ENCODE assay signal across 12 cellular contexts in genomic region chr4:52825311-52826090, GRCh38. TPM values are rescaled to one million over a fixed set of nuclear protein-coding genes. Genes with fewer than 3 reads are reported as not detected.
DNase-seq lines count a peak whose midpoint lies in the region; ATAC-seq, FAIRE-seq and TF ChIP-seq lines count a peak whose summit lies in the region.
"Had no signal": no experiment of that assay in that cellular context is flagged by ENCODE, and none has a peak within 500 bp of the region (broad histone marks: within the 10 kb centered on the region; RNA-seq: fewer than 3 reads in every experiment).

No MANE protein-coding gene starts in this region.

- FAIRE-seq in astrocyte (lab: Jason Lieb, UNC) = no peak

- no peak overlapping the region for H2AFZ ChIP-seq in astrocyte (ENCODE audit: low read depth, low read length)

- H3K27me3 ChIP-seq in astrocyte (ENCODE audit: insufficient read depth, low read length) (no peaks in the 10 kb centered on the region), tibial nerve (no peaks in the 10 kb centered on the region)

- H3K27me3 Mint-ChIP-seq in astrocyte (ENCODE audit: low read depth, unreplicated experiment) (no peaks in the 10 kb centered on the region), type B pancreatic cell (no peaks in the 10 kb centered on the region)

- TF ChIP-seq CTCF in astrocyte (IDR thresholded peaks at IDR 0.05; ENCODE audit: insufficient read depth, low read depth, low read length) (no peak), type B pancreatic cell (conservative IDR thresholded peaks at IDR 0.05) (no peak), tibial nerve (IDR thresholded peaks at IDR 0.05) (no peak)

- H3K4me2 ChIP-seq in astrocyte (ENCODE audit: low read length) = peak overlapping the region; percentile 42

- H3K4me1 ChIP-seq in astrocyte (ENCODE audit: insufficient read depth, low read length) = peaks cover 12% of the 10 kb centered on the region
- peaks cover 0 to 2% (median 0%) of the 10 kb centered on the region in 4 donors for H3K4me1 ChIP-seq in tibial nerve

- H3K9me3 ChIP-seq in astrocyte (ENCODE audit: insufficient read depth, low read depth, low read length) (no peaks in the 10 kb centered on the region), tibial nerve (no peaks in the 10 kb centered on the region)

- peaks cover 3% of the 10 kb centered on the region for H3K9me3 Mint-ChIP-seq in astrocyte (ENCODE audit: unreplicated experiment)
- peaks cover 9% of the 10 kb centered on the region for H3K9me3 Mint-ChIP-seq in type B pancreatic cell

- peak; percentile 39 to 51 for ATAC-seq in left cardiac atrium
- no peak for ATAC-seq in Right ventricle myocardium inferior

- no peak overlapping the region for H3K27ac ChIP-seq in astrocyte (ENCODE audit: low read depth, low read length)
- H3K27ac ChIP-seq in tibial nerve = peak overlapping the region in 1 of 4 donors; percentile 17

- intact Hi-C loops in left cardiac atrium (cut with DNase I) (no loop called here), Right ventricle myocardium inferior (cut with DNase I) (no loop called here)

- TF ChIP-seq EP300 in tibial nerve (IDR thresholded peaks at IDR 0.05) = no peak

- no peak for TF ChIP-seq POLR2A in tibial nerve (IDR thresholded peaks at IDR 0.05)

- H3K36me3 ChIP-seq in astrocyte (ENCODE audit: insufficient read depth, low read length) = no peaks in the 10 kb centered on the region
- no peaks in the 10 kb centered on the region for H3K36me3 ChIP-seq in tibial nerve

- no peaks in the 10 kb centered on the region for H3K36me3 Mint-ChIP-seq in astrocyte (ENCODE audit: low read depth, unreplicated experiment)
- H3K36me3 Mint-ChIP-seq in type B pancreatic cell = no peaks in the 10 kb centered on the region

- no peaks in the 10 kb centered on the region for H3K79me2 ChIP-seq in astrocyte (ENCODE audit: insufficient read depth, low read length)

- H4K20me1 ChIP-seq in astrocyte (ENCODE audit: insufficient read depth, low read length) = no peaks in the 10 kb centered on the region

- no peak overlapping the region for H3K9ac ChIP-seq in astrocyte (ENCODE audit: low read length)

- H3K4me3 ChIP-seq in astrocyte (ENCODE audit: insufficient read depth, low read depth, low read length) (no peak overlapping the region), tibial nerve (no peak overlapping the region)

- peaks cover 35% of the 10 kb centered on the region for H3K4me1 Mint-ChIP-seq in astrocyte (ENCODE audit: low read depth, unreplicated experiment)
- peaks cover 26% of the 10 kb centered on the region for H3K4me1 Mint-ChIP-seq in type B pancreatic cell (ENCODE audit: unreplicated experiment)
- H3K4me1 Mint-ChIP-seq: B cell had no signal

- 64 to 67% methylated on average over 7 of the region's 7 CpGs for whole genome bisulfite sequencing in tibial nerve, 2 donors

- no peak overlapping the region for H3K4me3 Mint-ChIP-seq in astrocyte (ENCODE audit: unreplicated experiment)
- H3K4me3 Mint-ChIP-seq in type B pancreatic cell = peak overlapping the region; percentile 34
- H3K4me3 Mint-ChIP-seq: B cell had no signal

- H3K27ac Mint-ChIP-seq in astrocyte (ENCODE audit: unreplicated experiment) (peak overlapping the region; percentile 41), type B pancreatic cell (peak overlapping the region; percentile 85)
- H3K27ac Mint-ChIP-seq: B cell had no signal

- DNase-seq in left cardiac atrium (no peak), Right ventricle myocardium inferior (ENCODE audit: missing footprints) (no peak), astrocyte (ENCODE audit: low read depth) (no peak), kidney tubule cell (ENCODE audit: low spot score) (peak; percentile 93), type B pancreatic cell (ENCODE audit: extremely low spot score, unreplicated experiment) (no peak), EL (no peak), tibial nerve (ENCODE audit: low spot score in 2 of 2) (no peak), CD1c-positive myeloid dendritic cell (ENCODE audit: extremely low spot score) (no peak)
- DNase-seq: GF-D8, NCI-H2171, T1000 had no signal

RNA-seq across cellular contexts. Expression of gene RASL11B, which starts 36.6 kb away (rescaled TPM):
- total RNA-seq in left cardiac atrium (1 to 10 TPM; 3.7 to 8.0 TPM), Right ventricle myocardium inferior (3.7 TPM), astrocyte (4.4 and 5.1 TPM in 2 replicates), type B pancreatic cell (ENCODE audit: low replicate concordance) (2.7 and 15.7 TPM in 2 replicates), tibial nerve (1 to 10 TPM; 2.4 to 9.2 (median 6.5) TPM)
